Comparison of ENCODE assay signal across 8 cellular contexts in the genomic region with DNA sequence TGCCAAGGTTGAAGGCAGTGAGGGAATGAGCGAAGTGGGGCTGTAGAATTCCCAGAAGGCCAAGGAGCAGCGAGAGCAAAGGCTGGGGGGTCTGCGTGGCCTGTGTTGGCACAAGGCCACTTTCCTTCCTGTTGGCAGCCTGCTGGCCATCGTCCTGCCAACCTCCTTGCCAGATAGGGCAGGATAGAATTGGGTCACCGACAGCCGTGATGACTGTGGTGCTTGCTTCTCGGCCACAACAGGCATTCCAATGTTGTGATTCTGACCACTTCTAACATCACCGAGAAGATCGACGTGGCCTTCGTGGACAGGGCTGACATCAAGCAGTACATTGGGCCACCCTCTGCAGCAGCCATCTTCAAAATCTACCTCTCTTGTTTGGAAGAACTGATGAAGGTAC. TPM values are rescaled to one million over a fixed set of nuclear protein-coding genes. Genes with fewer than 3 reads are reported as not detected.
DNase-seq lines count a peak whose midpoint lies in the region; ATAC-seq, FAIRE-seq and TF ChIP-seq lines count a peak whose summit lies in the region.

No MANE protein-coding gene starts in this region.

- no peak for TF ChIP-seq CTCF in bronchial epithelial cell (IDR thresholded peaks at IDR 0.05; ENCODE audit: insufficient read depth, low read length, severe bottlenecking)

- FAIRE-seq in bronchial epithelial cell (lab: Jason Lieb, UNC), result no peak

- H3K36me3 ChIP-seq in bronchial epithelial cell (ENCODE audit: control insufficient read depth, insufficient read depth, low read length), result peaks cover 11% of the 10 kb centered on the region

- no peak overlapping the region for H3K4me3 ChIP-seq in bronchial epithelial cell (ENCODE audit: low read depth, low read length)

- peak; percentile 90 for DNase-seq in Daoy (ENCODE audit: low read depth)
- peak; percentile 64 for DNase-seq in NCI-H460 (ENCODE audit: extremely low read depth, low read depth)
- DNase-seq in bronchial epithelial cell (ENCODE audit: low read depth), result peak; percentile 59
- DNase-seq in myocyte (ENCODE audit: low read depth), result peak; percentile 65
- DNase-seq in medulla oblongata (ENCODE audit: extremely low spot score), result no peak
- no peak for DNase-seq in NCI-H2029 treated with DMSO at 0.1 percent for 48 hours (lab: John Stamatoyannopoulos, UW)

- no peaks in the 10 kb centered on the region for H3K27me3 ChIP-seq in bronchial epithelial cell (ENCODE audit: control insufficient read depth, insufficient read depth, low read length)

- no peak for ATAC-seq in HG03432 (IDR thresholded peaks at IDR 0.05; ENCODE audit: unreplicated experiment)
- no peak for ATAC-seq in HG02678 (IDR thresholded peaks at IDR 0.05; ENCODE audit: unreplicated experiment)

RNA-seq across cellular contexts. Expression of a gene that starts 18.9 kb away (rescaled TPM):
- total RNA-seq in Daoy (2014; rRNA removed; shearing (Covaris generic)), result 83.4 and 88.9 TPM in 2 replicates
- total RNA-seq in NCI-H460 (2014; rRNA removed; shearing (Covaris generic)), result 35.1 and 45.5 TPM in 2 replicates
- polyA plus RNA-seq in NCI-H460 (2014; cell fraction: nucleus; rRNA removed), result 99.6 and 107 TPM in 2 replicates
- total RNA-seq in bronchial epithelial cell (0.77 and 1.8 TPM in 2 replicates), myocyte (3.5 and 4.5 TPM in 2 replicates)
- polyA plus RNA-seq in myocyte (2012), result 1.8 TPM

RNA-seq across cellular contexts. Expression of a gene that starts 19.0 kb away (rescaled TPM):
- total RNA-seq in Daoy (2014; rRNA removed; shearing (Covaris generic)), result 37.4 and 42.9 TPM in 2 replicates
- total RNA-seq in NCI-H460 (2014; rRNA removed; shearing (Covaris generic)), result 25.4 and 30.4 TPM in 2 replicates
- polyA plus RNA-seq in NCI-H460 (2014; cell fraction: nucleus; rRNA removed), result 64.5 and 114 TPM in 2 replicates
- total RNA-seq in bronchial epithelial cell (36.1 TPM in 2 replicates), myocyte (29.2 and 30.9 TPM in 2 replicates)
- polyA plus RNA-seq in myocyte (2012), result 28.7 TPM

Comparison
In these comparisons a context has a peak if more than half of its experiments do, and no peak if none do; other contexts are left out.
1. DNase-seq: peak in Daoy (single experiment), NCI-H460 (single experiment), bronchial epithelial cell (single experiment) and myocyte (single experiment); none in medulla oblongata (single experiment) and NCI-H2029 treated with DMSO at 0.1 percent for 48 hours (single experiment).